ENCODE assay signal across 9 cellular contexts in genomic region chr17:58248955-58249269, GRCh38. TPM values are rescaled to one million over a fixed set of nuclear protein-coding genes. Genes with fewer than 3 reads are reported as not detected.
DNase-seq lines count a peak whose midpoint lies in the region; ATAC-seq and TF ChIP-seq lines count a peak whose summit lies in the region.
"Had no signal": no experiment of that assay in that cellular context is flagged by ENCODE, and none has a peak within 500 bp of the region (broad histone marks: within the 10 kb centered on the region; RNA-seq: fewer than 3 reads in every experiment).

No MANE protein-coding gene starts in this region.

- no peaks in the 10 kb centered on the region for H3K9me3 Mint-ChIP-seq in Caco-2 (ENCODE audit: unreplicated experiment)

- H3K4me1 ChIP-seq in Caco-2 = peaks cover 3% of the 10 kb centered on the region
- peaks cover 0 to 31% (median 9%) of the 10 kb centered on the region in 4 donors for H3K4me1 ChIP-seq in Peyer's patch
- H3K4me1 ChIP-seq in esophagus muscularis mucosa = peaks cover 7 to 15% (median 12%) of the 10 kb centered on the region in 4 donors
- peaks cover 0 to 10% of the 10 kb centered on the region in 2 donors for H3K4me1 ChIP-seq in gastrocnemius medialis

- 17% methylated on average over 5 of the region's 10 CpGs for WGBS in esophagus muscularis mucosa

- peak overlapping the region; percentile 76 for H3K4me3 Mint-ChIP-seq in Caco-2 (ENCODE audit: unreplicated experiment)

- H3K27me3 ChIP-seq in Caco-2 (replicated peaks; ENCODE audit: control insufficient read depth, insufficient read depth, low read length) (no peaks in the 10 kb centered on the region), Peyer's patch (no peaks in the 10 kb centered on the region), esophagus muscularis mucosa (peaks cover 0 to 66% (median 3%) of the 10 kb centered on the region in 4 donors), gastrocnemius medialis (peaks cover 9 to 16% (median 9%) of the 10 kb centered on the region in 3 donors)

- no peak for TF ChIP-seq EP300 in esophagus muscularis mucosa (IDR thresholded peaks at IDR 0.05)

- TF ChIP-seq POLR2A in Peyer's patch (IDR thresholded peaks at IDR 0.05) (peak in 1 of 2 donors; percentile 30), esophagus muscularis mucosa (IDR thresholded peaks at IDR 0.05; ENCODE audit: low read depth) (no peak), gastrocnemius medialis (IDR thresholded peaks at IDR 0.05) (no peak)

- no peaks in the 10 kb centered on the region for H3K36me3 Mint-ChIP-seq in Caco-2 (ENCODE audit: insufficient read depth, unreplicated experiment)

- DNase-seq in Caco-2 (no peak), Peyer's patch (peak in 1 of 3 donors; percentile 57), esophagus muscularis mucosa (ENCODE audit: extremely low spot score) (no peak), gastrocnemius medialis (no peak), hippocampal formation (lab: John Stamatoyannopoulos, UW) (no peak)
- no peak for DNase-seq in activated CD4-positive, CD25-positive, alpha-beta regulatory T cell treated with anti-CD3 and anti-CD28 coated beads, Interleukin-2, amount 50 U/mL, for 72 hours

- H3K4me3 ChIP-seq in Caco-2 (ENCODE audit: low read depth, low read length) (no peak overlapping the region), Peyer's patch (peak overlapping the region in 3 of 4 donors; percentile 53 to 63 (median 55)), esophagus muscularis mucosa (peak overlapping the region; percentile 53 to 63 (median 54)), gastrocnemius medialis (peak overlapping the region in 3 of 4 donors; percentile 46 to 50 (median 50))

- H3K27me3 Mint-ChIP-seq in Caco-2 (ENCODE audit: insufficient read depth, unreplicated experiment) = peaks cover 8% of the 10 kb centered on the region

- no peak for ATAC-seq in gastrocnemius medialis
- no peak for ATAC-seq in GM21381 (IDR thresholded peaks at IDR 0.05; ENCODE audit: unreplicated experiment)

- no peaks in the 10 kb centered on the region for H3K9me3 ChIP-seq in Caco-2
- no peaks in the 10 kb centered on the region for H3K9me3 ChIP-seq in Peyer's patch
- H3K9me3 ChIP-seq in esophagus muscularis mucosa = no peaks in the 10 kb centered on the region
- no peaks in the 10 kb centered on the region for H3K9me3 ChIP-seq in gastrocnemius medialis

- CTCF ChIA-PET in Caco-2 (lab: Charles Lee) = interaction anchor here (0.9 to 1.6 kb wide), 4 partner anchors 17 to 69 kb away, joined by 3 to 6 read pairs (median 5); partner anchors contain the start of gene MKS1

- H3K27ac Mint-ChIP-seq in Caco-2 (ENCODE audit: unreplicated experiment) = no peak overlapping the region
- H3K27ac Mint-ChIP-seq: progenitor cell of endocrine pancreas had no signal

- intact Hi-C loops in Caco-2 (cut with micrococcal nuclease; ENCODE audit: unreplicated experiment) = no loop called here
- intact Hi-C loops in esophagus muscularis mucosa (cut with DNase I) = loop anchor here (5.0 kb wide), 1 partner anchor 168 kb away; the partner anchor contains the start of gene RNF43
- intact Hi-C loops in gastrocnemius medialis (cut with DNase I; ENCODE audit: low total_unique reads) = no loop called here

- TF ChIP-seq CTCF in Caco-2 (IDR thresholded peaks at IDR 0.05; ENCODE audit: insufficient read depth in 1 of 2, low read depth in 1 of 2, low read length in 1 of 2, severe bottlenecking in 1 of 2, unreplicated experiment in 1 of 2) = no peak
- TF ChIP-seq CTCF in Peyer's patch (IDR thresholded peaks at IDR 0.05) = no peak
- no peak for TF ChIP-seq CTCF in esophagus muscularis mucosa (IDR thresholded peaks at IDR 0.05)
- no peak for TF ChIP-seq CTCF in gastrocnemius medialis (IDR thresholded peaks at IDR 0.05 in 4 of 5, conservative IDR thresholded peaks at IDR 0.05 in 1 of 5)

- H3K36me3 ChIP-seq in Caco-2 (ENCODE audit: control insufficient read depth, insufficient read depth, low read length) (no peaks in the 10 kb centered on the region), Peyer's patch (no peaks in the 10 kb centered on the region), esophagus muscularis mucosa (no peaks in the 10 kb centered on the region), gastrocnemius medialis (no peaks in the 10 kb centered on the region)

- POLR2A ChIA-PET in Caco-2 (lab: Charles Lee) = interaction anchor here (0.6 kb wide), 2 partner anchors 81 to 992 kb away, joined by 5 to 13 read pairs; partner anchors contain the start of gene MSI2

- in situ Hi-C loops in gastrocnemius medialis (cut with MboI; ENCODE audit: low sequenced_read_pairs in 4 of 4) = no loop called here

- H3K27ac ChIP-seq in Peyer's patch (peak overlapping the region in 1 of 4 donors; percentile 40), esophagus muscularis mucosa (replicated peaks in 1 of 4) (no peak overlapping the region), gastrocnemius medialis (no peak overlapping the region)

- H3K4me1 Mint-ChIP-seq in Caco-2 (ENCODE audit: low read depth, unreplicated experiment) = peaks cover 16% of the 10 kb centered on the region

- BruUV-seq in Caco-2 (replicated peaks; lab: Mats Ljungman, UMichigan) = no TSS peak

RNA-seq across cellular contexts. Expression of gene LPO, which starts 10.5 kb away (rescaled TPM):
- 0.23 and 0.54 TPM in 2 replicates for total RNA-seq in Caco-2 (2022)
- 1 to 10 TPM in 2 of 4 donors, not detected in 2; 2.3 to 9.0 TPM for total RNA-seq in Peyer's patch
- total RNA-seq in esophagus muscularis mucosa = not detected
- not detected for total RNA-seq in gastrocnemius medialis
- total RNA-seq: glomerular endothelial cell, progenitor cell of endocrine pancreas had no signal

RNA-seq across cellular contexts. Expression of gene MKS1, which starts 29.9 kb away (rescaled TPM):
- total RNA-seq in Caco-2 (2022) (25.5 and 28.6 TPM in 2 replicates), Peyer's patch (10 to 100 TPM in 3 of 4 donors, 1 to 10 TPM in 1; 6.7 to 20.9 (median 14.8) TPM), esophagus muscularis mucosa (10 to 100 TPM in 1 of 4 donors, 1 to 10 TPM in 3; 6.2 to 12.5 (median 6.9) TPM), gastrocnemius medialis (1 to 10 TPM; 2.2 to 6.7 (median 2.8) TPM)

RNA-seq across cellular contexts. Expression of gene MPO, which starts 31.8 kb away (rescaled TPM):
- total RNA-seq in Caco-2 (2022) (0.23 TPM in 1 of 2 replicates, not detected in the other), Peyer's patch (1 to 10 TPM in 1 of 4 donors, not detected in 3; 1.7 TPM), esophagus muscularis mucosa (under 1 TPM in 2 of 4 donors, not detected in 2; 0.23 to 0.66 TPM), gastrocnemius medialis (under 1 TPM in 3 of 4 donors, not detected in 1; 0.18 to 0.32 (median 0.31) TPM)
- total RNA-seq: progenitor cell of endocrine pancreas had no signal

RNA-seq across cellular contexts. Expression of gene EPX, which starts 56.4 kb away (rescaled TPM):
- not detected in 2 replicates for total RNA-seq in Caco-2 (2022)
- total RNA-seq in Peyer's patch = not detected
- not detected for total RNA-seq in esophagus muscularis mucosa
- total RNA-seq in gastrocnemius medialis = not detected
- total RNA-seq: glomerular endothelial cell, progenitor cell of endocrine pancreas had no signal
